ENCODE assay signal across 18 cellular contexts in genomic region chr16:81639931-81640680, GRCh38.
DNase-seq lines count a peak whose midpoint lies in the region; ATAC-seq and TF ChIP-seq lines count a peak whose summit lies in the region.
"Had no signal": no experiment of that assay in that cellular context is flagged by ENCODE, and none has a peak within 500 bp of the region (broad histone marks: within the 10 kb centered on the region; RNA-seq: fewer than 3 reads in every experiment).

No MANE protein-coding gene starts in this region.

- no peak overlapping the region for H3K4me3 Mint-ChIP-seq in brain
- H3K4me3 Mint-ChIP-seq: CD14-positive monocyte had no signal

- peaks cover 100% of the 10 kb centered on the region for H3K4me1 Mint-ChIP-seq in brain

- TF ChIP-seq CTCF in brain (conservative IDR thresholded peaks at IDR 0.05), result no peak
- no peak for TF ChIP-seq CTCF in BE2C (IDR thresholded peaks at IDR 0.05; ENCODE audit: low read depth, low read length)

- ATAC-seq in activated naive CD4-positive, alpha-beta T cell treated with anti-CD3 and anti-CD28 coated beads, Interleukin-2, amount 50 U/mL, for 72 hours, result no peak
- no peak for ATAC-seq in GM21723 (IDR thresholded peaks at IDR 0.05; ENCODE audit: unreplicated experiment)

- no peaks in the 10 kb centered on the region for H3K27me3 Mint-ChIP-seq in brain

- H3K36me3 Mint-ChIP-seq in activated naive CD4-positive, alpha-beta T cell treated with anti-CD3 and anti-CD28 coated beads, Interleukin-2, amount 50 U/mL, for 72 hours, result no peaks in the 10 kb centered on the region
- H3K36me3 Mint-ChIP-seq in brain, result no peaks in the 10 kb centered on the region

- no peaks in the 10 kb centered on the region for H3K9me3 Mint-ChIP-seq in activated naive CD4-positive, alpha-beta T cell treated with anti-CD3 and anti-CD28 coated beads, Interleukin-2, amount 50 U/mL, for 72 hours
- peaks cover 0 to 3% (median 0%) of the 10 kb centered on the region in 5 experiments for H3K9me3 Mint-ChIP-seq in brain

- H3K27me3 ChIP-seq in trophoblast cell (ENCODE audit: insufficient read depth, low read length) (no peaks in the 10 kb centered on the region), BE2C (no peaks in the 10 kb centered on the region)

- no CpG with 5 or more reads among the region's 16 CpGs for WGBS in trophoblast cell (ENCODE audit: extremely low coverage, insufficient coverage, insufficient read length)

- H3K4me1 ChIP-seq in trophoblast cell (ENCODE audit: control insufficient read depth in 1 of 2, insufficient read depth in 2 of 2, low read length in 2 of 2), result peaks cover 44 to 54% of the 10 kb centered on the region in 2 experiments
- H3K4me1 ChIP-seq in BE2C, result peaks cover 11% of the 10 kb centered on the region

- H4K91ac ChIP-seq in trophoblast cell (ENCODE audit: low read depth, low read length), result peak overlapping the region; percentile 3

- H2AFZ ChIP-seq in trophoblast cell (ENCODE audit: insufficient read depth, low read length, poor library complexity), result no peak overlapping the region
- H2AFZ ChIP-seq: PC-9 had no signal

- no peak overlapping the region for H2BK120ac ChIP-seq in trophoblast cell (ENCODE audit: insufficient read depth, low read length, poor library complexity)

- peaks cover 12% of the 10 kb centered on the region for H3K79me2 ChIP-seq in trophoblast cell (ENCODE audit: control insufficient read depth, insufficient read depth, low read length, poor library complexity)

- H3K4ac ChIP-seq in trophoblast cell (ENCODE audit: low read depth, low read length), result peak overlapping the region; percentile 3

- H2AK5ac ChIP-seq in trophoblast cell (ENCODE audit: low read length), result no peak overlapping the region

- no peak overlapping the region for H3K27ac ChIP-seq in trophoblast cell (ENCODE audit: low read depth, low read length)
- H3K27ac ChIP-seq: PC-9 had no signal

- H3K36me3 ChIP-seq in trophoblast cell (ENCODE audit: control insufficient read depth in 1 of 2, insufficient read depth in 2 of 2, low read length in 2 of 2), result peaks cover 8 to 11% of the 10 kb centered on the region in 2 experiments
- no peaks in the 10 kb centered on the region for H3K36me3 ChIP-seq in BE2C

- H3K27ac Mint-ChIP-seq in activated naive CD4-positive, alpha-beta T cell treated with anti-CD3 and anti-CD28 coated beads, Interleukin-2, amount 50 U/mL, for 72 hours, result peak overlapping the region; percentile 78 to 92
- H3K27ac Mint-ChIP-seq in brain, result peak overlapping the region in 4 of 5 experiments; percentile 65 to 97 (median 82)

- H4K12ac ChIP-seq in trophoblast cell (ENCODE audit: low read depth, low read length), result no peak overlapping the region

- peak overlapping the region; percentile 35 for H3K14ac ChIP-seq in trophoblast cell (ENCODE audit: low read length)

- H3K23ac ChIP-seq in trophoblast cell (ENCODE audit: low read length), result no peak overlapping the region

- no peak overlapping the region for H3K9ac ChIP-seq in trophoblast cell (ENCODE audit: low read length)

- no peak overlapping the region for H3K4me3 ChIP-seq in trophoblast cell (ENCODE audit: low read depth, low read length)
- no peak overlapping the region for H3K4me3 ChIP-seq in BE2C (ENCODE audit: low read depth, low read length)
- H3K4me3 ChIP-seq: PC-9 had no signal

- DNase-seq in activated naive CD4-positive, alpha-beta T cell treated with anti-CD3 and anti-CD28 coated beads, Interleukin-2, amount 50 U/mL, for 72 hours (ENCODE audit: low spot score in 2 of 2), result no peak
- DNase-seq in activated naive CD4-positive, alpha-beta T cell treated with anti-CD3 and anti-CD28 coated beads, Interleukin-2, amount 50 U/mL, for 16 hours, result no peak
- DNase-seq in NCI-H510A treated with DMSO at 0.1 percent for 48 hours (lab: John Stamatoyannopoulos, UW) (peak; percentile 41), trophoblast cell (peak; percentile 81 to 87), BE2C (no peak), T1000 (lab: John Stamatoyannopoulos, UW) (no peak)
- DNase-seq: Caco-2, DMS153, GOT3, Kasumi-1, NCI-H1105 treated with DMSO at 0.1 percent for 48 hours, NCI-H187 treated with DMSO at 0.1 percent for 48 hours, NCI-H526, PC-9, SW 1271 had no signal

- H3K9me3 ChIP-seq in trophoblast cell (ENCODE audit: insufficient read depth, low read depth, low read length), result no peaks in the 10 kb centered on the region
- no peaks in the 10 kb centered on the region for H3K9me3 ChIP-seq in BE2C
- H3K9me3 ChIP-seq: Caco-2 had no signal

- no peak overlapping the region for H3K4me2 ChIP-seq in trophoblast cell (ENCODE audit: low read length)
- H3K4me2 ChIP-seq: PC-9 had no signal

- H3K79me1 ChIP-seq in trophoblast cell (ENCODE audit: low read length), result peaks cover 18% of the 10 kb centered on the region

- H3K18ac ChIP-seq in trophoblast cell (ENCODE audit: low read length), result peak overlapping the region; percentile 49

- H2BK12ac ChIP-seq in trophoblast cell (ENCODE audit: low read length), result peak overlapping the region; percentile 2

- H4K8ac ChIP-seq in trophoblast cell (ENCODE audit: low read depth, low read length), result no peak overlapping the region

- H2BK5ac ChIP-seq in trophoblast cell (ENCODE audit: low read depth, low read length, poor library complexity), result no peak overlapping the region

Comparison
In these comparisons a context has a peak if more than half of its experiments do, and no peak if none do; other contexts are left out.
1. DNase-seq: peak in NCI-H510A treated with DMSO at 0.1 percent for 48 hours (single experiment) and trophoblast cell (2 of 2); none in activated naive CD4-positive, alpha-beta T cell treated with anti-CD3 and anti-CD28 coated beads, Interleukin-2, amount 50 U/mL, for 72 hours (0 of 2), activated naive CD4-positive, alpha-beta T cell treated with anti-CD3 and anti-CD28 coated beads, Interleukin-2, amount 50 U/mL, for 16 hours (single experiment), BE2C (single experiment) and T1000 (single experiment).